10 cellular contexts compared by ENCODE assay signal in genomic region chr3:10744098-10744465, GRCh38.
DNase-seq lines count a peak whose midpoint lies in the region; ATAC-seq and TF ChIP-seq lines count a peak whose summit lies in the region.
"Had no signal": no experiment of that assay in that cellular context is flagged by ENCODE, and none has a peak within 500 bp of the region (broad histone marks: within the 10 kb centered on the region; RNA-seq: fewer than 3 reads in every experiment).

No MANE protein-coding gene starts in this region.

- ATAC-seq in GM18873 (IDR thresholded peaks at IDR 0.05; ENCODE audit: low FRiP score, unreplicated experiment) (no peak), HG02678 (IDR thresholded peaks at IDR 0.05; ENCODE audit: unreplicated experiment) (no peak), HG03139 (IDR thresholded peaks at IDR 0.05; ENCODE audit: unreplicated experiment) (no peak)

- H3K4me1 ChIP-seq in A673 (ENCODE audit: insufficient read depth, low read length, poor library complexity, severe bottlenecking) = no peaks in the 10 kb centered on the region
- H3K4me1 ChIP-seq: SJSA1 had no signal

- peaks cover 6% of the 10 kb centered on the region for H3K27me3 ChIP-seq in A673 (replicated peaks; ENCODE audit: insufficient read depth, low read depth, low read length, poor library complexity)
- H3K27me3 ChIP-seq: SJSA1, upper lobe of left lung had no signal

- H3K9me3 ChIP-seq in A673 (ENCODE audit: low read depth, low read length, poor library complexity, severe bottlenecking) = no peaks in the 10 kb centered on the region
- H3K9me3 ChIP-seq: SJSA1, upper lobe of left lung had no signal

- no peaks in the 10 kb centered on the region for H3K36me3 ChIP-seq in A673 (ENCODE audit: insufficient read depth, low read length, poor library complexity, severe bottlenecking)
- H3K36me3 ChIP-seq: SJSA1, upper lobe of left lung had no signal

- H3K4me3 ChIP-seq in A673 (ENCODE audit: low read depth, low read length, poor library complexity, severe bottlenecking) = no peak overlapping the region
- H3K4me3 ChIP-seq in choroid plexus epithelial cell (ENCODE audit: low read depth, low read length) = no peak overlapping the region
- H3K4me3 ChIP-seq: SJSA1, upper lobe of left lung had no signal

- TF ChIP-seq CTCF in A673 (conservative IDR thresholded peaks at IDR 0.05; ENCODE audit: low read depth, low read length) (peak; percentile 29; the same call in 1 of the 2 replicates), choroid plexus epithelial cell (conservative IDR thresholded peaks at IDR 0.05; ENCODE audit: low read depth, low read length) (peak; percentile 1)

- H3K27ac ChIP-seq in A673 (ENCODE audit: low read depth, low read length, poor library complexity, severe bottlenecking) = no peak overlapping the region
- H3K27ac ChIP-seq: SJSA1, upper lobe of left lung had no signal

- DNase-seq in A673 (ENCODE audit: low spot score) (peak; percentile 15), ELF-1 (ENCODE audit: low read depth, low spot score) (peak; percentile 31), OCI-M1 (lab: John Stamatoyannopoulos, UW) (peak; percentile 42), choroid plexus epithelial cell (ENCODE audit: low read depth) (no peak), epidermal melanocyte (ENCODE audit: insufficient read length, low spot score) (no peak)

- POLR2A ChIA-PET in A673 (lab: Charles Lee; ENCODE audit: low non-redundant PET) = no interaction called here

- no TSS peak for BruUV-seq in A673 (replicated peaks; lab: Mats Ljungman, UMichigan)

- CTCF ChIA-PET in A673 (lab: Charles Lee) = interaction anchor here (0.6 kb wide), 1 partner anchor 916 kb away, joined by 7 read pairs; no protein-coding TSS in a partner anchor

- intact Hi-C loops in A673 (cut with micrococcal nuclease; ENCODE audit: unreplicated experiment) = no loop called here

Comparison
In these comparisons a context has a peak if more than half of its experiments do, and no peak if none do; other contexts are left out.
1. DNase-seq: peak in A673 (single experiment), ELF-1 (single experiment) and OCI-M1 (single experiment); none in choroid plexus epithelial cell (single experiment) and epidermal melanocyte (single experiment).